In the genomic region with DNA sequence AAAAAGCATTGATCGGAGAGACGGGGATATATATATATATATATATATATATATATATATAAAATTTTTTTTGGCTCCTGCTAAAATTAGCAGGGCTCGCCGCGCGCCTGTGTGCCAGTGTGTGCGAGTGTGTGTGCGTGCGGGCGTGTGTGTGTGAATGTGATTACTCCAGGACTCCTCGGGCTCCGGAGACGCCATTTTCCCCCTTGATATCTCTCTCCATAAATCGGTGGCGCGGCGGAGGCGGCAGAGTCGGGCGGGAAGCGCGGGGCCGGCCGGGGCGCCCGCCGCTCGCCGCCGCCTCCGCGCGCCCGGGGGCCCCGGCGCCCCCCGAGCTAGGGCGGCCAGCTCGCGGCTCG, we compare ENCODE assay signal across 8 cellular contexts. TPM values are rescaled to one million over a fixed set of nuclear protein-coding genes. Genes with fewer than 3 reads are reported as not detected.
DNase-seq lines count a peak whose midpoint lies in the region; ATAC-seq and TF ChIP-seq lines count a peak whose summit lies in the region.

No MANE protein-coding gene starts in this region.

- CTCF ChIA-PET in CD8-positive, alpha-beta T cell (lab: Charles Lee), result no interaction called here

- peak overlapping the region; percentile 89; the same call in 1 of the 2 replicates for H3K4me2 ChIP-seq in GM23338
- H3K4me2 ChIP-seq in trophoblast cell (ENCODE audit: low read length), result peak overlapping the region; percentile 97

- H3K36me3 Mint-ChIP-seq in CD8-positive, alpha-beta T cell, result no peaks in the 10 kb centered on the region
- H3K36me3 Mint-ChIP-seq in GM23338 (ENCODE audit: low read depth), result no peaks in the 10 kb centered on the region; the same call in 2 of the 3 replicates

- 0% methylated on average over 13 to 41 of the region's 41 CpGs for WGBS in heart left ventricle, 4 donors
- no CpG with 5 or more reads among the region's 41 CpGs for WGBS in trophoblast cell (ENCODE audit: extremely low coverage, insufficient coverage, insufficient read length)

- intact Hi-C loops in CD8-positive, alpha-beta T cell (cut with DNase I, micrococcal nuclease), result loop anchor here (2.0 to 5.0 kb wide), 2 partner anchors 47 to 533 kb away; no protein-coding TSS in a partner anchor
- intact Hi-C loops in heart left ventricle (cut with DNase I), result loop anchor here (1.0 to 10.0 kb wide), 24 partner anchors 65 to 705 kb away; no protein-coding TSS in a partner anchor

- H3K4me1 Mint-ChIP-seq in CD8-positive, alpha-beta T cell (ENCODE audit: low read depth), result peaks cover 7% of the 10 kb centered on the region
- peaks cover 8% of the 10 kb centered on the region; the same call in 1 of the 3 replicates for H3K4me1 Mint-ChIP-seq in GM23338

- peak overlapping the region; percentile 90 for H4K8ac ChIP-seq in trophoblast cell (ENCODE audit: low read depth, low read length)

- no peak for TF ChIP-seq POLR2A in heart left ventricle (IDR thresholded peaks at IDR 0.05)

- H2BK120ac ChIP-seq in trophoblast cell (ENCODE audit: insufficient read depth, low read length, poor library complexity), result peak overlapping the region; percentile 91

- POLR2A ChIA-PET in CD8-positive, alpha-beta T cell (lab: Charles Lee), result no interaction called here

- H2BK5ac ChIP-seq in trophoblast cell (ENCODE audit: low read depth, low read length, poor library complexity), result peak overlapping the region; percentile 93

- peak overlapping the region; percentile 94 for H3K14ac ChIP-seq in trophoblast cell (ENCODE audit: low read length)

- DNase-seq in CD8-positive, alpha-beta T cell, result peak in 4 of 7 experiments; percentile 21 to 51 (median 22)
- DNase-seq in GM23338 (ENCODE audit: low spot score) (peak; percentile 72), NCI-H460 (ENCODE audit: extremely low read depth, low read depth) (peak; percentile 25), heart left ventricle (peak; percentile 62 to 79 (median 67)), trophoblast cell (peak; percentile 51 to 68), NCI-H226 (no peak)
- DNase-seq in activated naive CD4-positive, alpha-beta T cell treated with anti-CD3 and anti-CD28 coated beads, Interleukin-2, amount 50 U/mL, for 16 hours, result peak; percentile 22

- TF ChIP-seq CTCF in CD8-positive, alpha-beta T cell (IDR thresholded peaks at IDR 0.05), result no peak
- TF ChIP-seq CTCF in GM23338 (conservative IDR thresholded peaks at IDR 0.05; ENCODE audit: low read depth in 2 of 2), result no peak
- TF ChIP-seq CTCF in heart left ventricle (IDR thresholded peaks at IDR 0.05), result no peak

- H3K18ac ChIP-seq in trophoblast cell (ENCODE audit: low read length), result peak overlapping the region; percentile 92

- no peak overlapping the region for H3K27ac ChIP-seq in CD8-positive, alpha-beta T cell (ENCODE audit: low read depth, low read length)
- H3K27ac ChIP-seq in GM23338 (ENCODE audit: low read depth) (no peak overlapping the region), heart left ventricle (peak overlapping the region; percentile 64 to 100 (median 97)), trophoblast cell (ENCODE audit: low read depth, low read length) (peak overlapping the region; percentile 92)

- no peaks in the 10 kb centered on the region for H4K20me1 ChIP-seq in GM23338 (replicated peaks; ENCODE audit: insufficient read depth)

- no peak overlapping the region for H2AFZ ChIP-seq in GM23338
- H2AFZ ChIP-seq in trophoblast cell (ENCODE audit: insufficient read depth, low read length, poor library complexity), result peak overlapping the region; percentile 88

- peaks cover 15% of the 10 kb centered on the region for H3K27me3 Mint-ChIP-seq in CD8-positive, alpha-beta T cell (ENCODE audit: low read depth)
- H3K27me3 Mint-ChIP-seq in GM23338 (ENCODE audit: insufficient read depth, low read depth, poor library complexity), result peaks cover 4% of the 10 kb centered on the region

- no peaks in the 10 kb centered on the region for H3K27me3 ChIP-seq in CD8-positive, alpha-beta T cell (ENCODE audit: insufficient read depth, low read length)
- peaks cover 14% of the 10 kb centered on the region for H3K27me3 ChIP-seq in GM23338 (ENCODE audit: insufficient read depth)
- H3K27me3 ChIP-seq in heart left ventricle, result peaks cover 0 to 16% (median 0%) of the 10 kb centered on the region in 9 donors
- H3K27me3 ChIP-seq in trophoblast cell (ENCODE audit: insufficient read depth, low read length), result no peaks in the 10 kb centered on the region

- H3K4me3 ChIP-seq in CD8-positive, alpha-beta T cell (ENCODE audit: low read depth, low read length), result no peak overlapping the region
- H3K4me3 ChIP-seq in GM23338 (peak overlapping the region; percentile 93), heart left ventricle (peak overlapping the region; percentile 47 to 96 (median 82)), trophoblast cell (ENCODE audit: low read depth, low read length) (peak overlapping the region; percentile 92)

- H3K79me2 ChIP-seq in GM23338 (replicated peaks; ENCODE audit: insufficient read depth) (peaks cover 16% of the 10 kb centered on the region), trophoblast cell (ENCODE audit: control insufficient read depth, insufficient read depth, low read length, poor library complexity) (peaks cover 9% of the 10 kb centered on the region)

- no peaks in the 10 kb centered on the region for H3K36me3 ChIP-seq in CD8-positive, alpha-beta T cell (ENCODE audit: insufficient read depth, low read length)
- H3K36me3 ChIP-seq in GM23338 (ENCODE audit: insufficient read depth), result no peaks in the 10 kb centered on the region
- H3K36me3 ChIP-seq in heart left ventricle, result no peaks in the 10 kb centered on the region
- H3K36me3 ChIP-seq in trophoblast cell (ENCODE audit: control insufficient read depth in 1 of 2, insufficient read depth in 2 of 2, low read length in 2 of 2), result no peaks in the 10 kb centered on the region

- peaks cover 4% of the 10 kb centered on the region for H3K4me1 ChIP-seq in CD8-positive, alpha-beta T cell (ENCODE audit: insufficient read depth, low read length)
- H3K4me1 ChIP-seq in GM23338 (ENCODE audit: insufficient read depth), result peaks cover 25% of the 10 kb centered on the region
- H3K4me1 ChIP-seq in heart left ventricle, result peaks cover 0 to 32% (median 16%) of the 10 kb centered on the region in 12 donors
- H3K4me1 ChIP-seq in trophoblast cell (ENCODE audit: control insufficient read depth in 1 of 2, insufficient read depth in 2 of 2, low read length in 2 of 2), result peaks cover 8 to 14% of the 10 kb centered on the region in 2 experiments

- no peaks in the 10 kb centered on the region for H3K9me3 Mint-ChIP-seq in CD8-positive, alpha-beta T cell
- no peaks in the 10 kb centered on the region for H3K9me3 Mint-ChIP-seq in GM23338

- ATAC-seq in CD8-positive, alpha-beta T cell, result peak; percentile 4
- no peak for ATAC-seq in GM23338
- ATAC-seq in heart left ventricle, result no peak
- ATAC-seq in GM21786 (IDR thresholded peaks at IDR 0.05; ENCODE audit: unreplicated experiment), result no peak

- H3K9me2 ChIP-seq in GM23338 (ENCODE audit: insufficient read depth), result no peaks in the 10 kb centered on the region

- peak overlapping the region; percentile 91 for H3K4ac ChIP-seq in trophoblast cell (ENCODE audit: low read depth, low read length)

- peak overlapping the region; percentile 96 for H3K9ac ChIP-seq in trophoblast cell (ENCODE audit: low read length)

- H2AK5ac ChIP-seq in trophoblast cell (ENCODE audit: low read length), result no peak overlapping the region

- no peak overlapping the region for H4K12ac ChIP-seq in trophoblast cell (ENCODE audit: low read depth, low read length)

- H3F3A ChIP-seq in GM23338 (replicated peaks; ENCODE audit: low read depth), result 0 out of 2 replicates have a peak, but pooled peaks cover 6% of the 10 kb centered on the region

- no peaks in the 10 kb centered on the region for H3K9me3 ChIP-seq in CD8-positive, alpha-beta T cell (ENCODE audit: low read length)
- H3K9me3 ChIP-seq in heart left ventricle, result no peaks in the 10 kb centered on the region
- no peaks in the 10 kb centered on the region for H3K9me3 ChIP-seq in trophoblast cell (ENCODE audit: insufficient read depth, low read depth, low read length)

- H3K23ac ChIP-seq in trophoblast cell (ENCODE audit: low read length), result no peak overlapping the region

- H4K91ac ChIP-seq in trophoblast cell (ENCODE audit: low read depth, low read length), result peak overlapping the region; percentile 93

- H3K4me3 Mint-ChIP-seq in CD8-positive, alpha-beta T cell, result peak overlapping the region; percentile 85
- no peak overlapping the region; the same call in 2 of the 3 replicates for H3K4me3 Mint-ChIP-seq in GM23338

- no peak overlapping the region for H3K27ac Mint-ChIP-seq in CD8-positive, alpha-beta T cell
- no peak overlapping the region for H3K27ac Mint-ChIP-seq in GM23338

- H2BK12ac ChIP-seq in trophoblast cell (ENCODE audit: low read length), result peak overlapping the region; percentile 94

- peaks cover 17% of the 10 kb centered on the region for H3K79me1 ChIP-seq in trophoblast cell (ENCODE audit: low read length)

RNA-seq across cellular contexts. Expression of a gene that starts 0.8 kb away (rescaled TPM):
- total RNA-seq in CD8-positive, alpha-beta T cell, result 1 to 10 TPM in 1 of 2 experiments, under 1 TPM in 1; 0.90 to 2.1 TPM
- total RNA-seq in GM23338 (2014; rRNA removed; shearing (Covaris generic)), result 3.7 and 5.5 TPM in 2 replicates
- polyA plus RNA-seq in GM23338 (2016; fragmentation: Nextera tagmentation; extraction: Ambion mirVana) (1.6 TPM in 2 replicates), heart left ventricle (1 to 10 TPM; 1.2 to 1.4 TPM)
- total RNA-seq in NCI-H460 (2014; rRNA removed; shearing (Covaris generic)), result 2.0 and 2.5 TPM in 2 replicates
- 0.51 and 1.2 TPM in 2 replicates for polyA plus RNA-seq in NCI-H460 (2014; cell fraction: nucleus; rRNA removed)
- 10 to 100 TPM in 2 of 9 donors, 1 to 10 TPM in 7; 3.8 to 10.6 (median 6.1) TPM for total RNA-seq in heart left ventricle
- polyA plus RNA-seq in trophoblast cell (2013), result 6.5 and 7.2 TPM in 2 replicates

Comparison
In these comparisons a context has a peak if more than half of its experiments do, and no peak if none do; other contexts are left out.
1. H3K27ac ChIP-seq: peak in heart left ventricle (12 of 12) and trophoblast cell (single experiment); none in CD8-positive, alpha-beta T cell (single experiment) and GM23338 (single experiment).